Comparison of ENCODE assay signal across 11 cellular contexts in genomic region chr4:186946682-186947294, GRCh38.
DNase-seq lines count a peak whose midpoint lies in the region; ATAC-seq and TF ChIP-seq lines count a peak whose summit lies in the region.
"Had no signal": no experiment of that assay in that cellular context is flagged by ENCODE, and none has a peak within 500 bp of the region (broad histone marks: within the 10 kb centered on the region; RNA-seq: fewer than 3 reads in every experiment).

No MANE protein-coding gene starts in this region.

- ATAC-seq in stimulated activated naive B cell treated with anti-CD40 and anti-IgM and Interleukin-4, amounts not matched to agents 10 μg/mL and 1 μg/mL and 100 μg/mL, for 72 hours (replicated peaks) = no peak

- H3K27me3 Mint-ChIP-seq in activated naive CD4-positive, alpha-beta T cell treated with anti-CD3 and anti-CD28 coated beads for 36 hours (ENCODE audit: low read depth) = no peaks in the 10 kb centered on the region
- no peaks in the 10 kb centered on the region for H3K27me3 Mint-ChIP-seq in stimulated activated naive B cell treated with anti-CD40 and anti-IgM and Interleukin-4, amounts not matched to agents 10 μg/mL and 1 μg/mL and 100 μg/mL, for 72 hours
- no peaks in the 10 kb centered on the region for H3K27me3 Mint-ChIP-seq in activated naive CD8-positive, alpha-beta T cell treated with anti-CD3 and anti-CD28 coated beads for 36 hours

- H3K4me3 Mint-ChIP-seq in activated naive CD4-positive, alpha-beta T cell treated with anti-CD3 and anti-CD28 coated beads for 36 hours = no peak overlapping the region
- no peak overlapping the region for H3K4me3 Mint-ChIP-seq in stimulated activated naive B cell treated with anti-CD40 and anti-IgM and Interleukin-4, amounts not matched to agents 10 μg/mL and 1 μg/mL and 100 μg/mL, for 72 hours
- no peak overlapping the region for H3K4me3 Mint-ChIP-seq in activated naive CD8-positive, alpha-beta T cell treated with anti-CD3 and anti-CD28 coated beads for 36 hours

- no peaks in the 10 kb centered on the region for H3K4me1 Mint-ChIP-seq in activated naive CD4-positive, alpha-beta T cell treated with anti-CD3 and anti-CD28 coated beads for 36 hours (ENCODE audit: low read depth)
- H3K4me1 Mint-ChIP-seq in stimulated activated naive B cell treated with anti-CD40 and anti-IgM and Interleukin-4, amounts not matched to agents 10 μg/mL and 1 μg/mL and 100 μg/mL, for 72 hours = no peaks in the 10 kb centered on the region
- no peaks in the 10 kb centered on the region for H3K4me1 Mint-ChIP-seq in activated naive CD8-positive, alpha-beta T cell treated with anti-CD3 and anti-CD28 coated beads for 36 hours

- no peaks in the 10 kb centered on the region for H3K27me3 ChIP-seq in kidney epithelial cell (ENCODE audit: control insufficient read depth, insufficient read depth, low read length)
- H3K27me3 ChIP-seq: spleen had no signal

- no peak for DNase-seq in AG09309 (ENCODE audit: low read depth)
- DNase-seq in HT1080 (ENCODE audit: low read depth) = peak; percentile 43
- DNase-seq in SW480 (ENCODE audit: low spot score) = peak; percentile 42
- DNase-seq in kidney epithelial cell (ENCODE audit: low read depth) = no peak
- DNase-seq in activated naive CD4-positive, alpha-beta T cell treated with anti-CD3 and anti-CD28 coated beads for 36 hours = no peak
- no peak for DNase-seq in stimulated activated naive B cell treated with anti-CD40 and anti-IgM and Interleukin-4, amounts not matched to agents 10 μg/mL and 1 μg/mL and 100 μg/mL, for 72 hours
- DNase-seq in NCI-H2196 (lab: John Stamatoyannopoulos, UW; ENCODE audit: unreplicated experiment) = no peak
- no peak for DNase-seq in activated naive CD8-positive, alpha-beta T cell treated with anti-CD3 and anti-CD28 coated beads for 36 hours
- DNase-seq: amygdala, spleen had no signal

- H3K4me3 ChIP-seq in AG09309 (ENCODE audit: control insufficient read depth, low read depth, low read length) (no peak overlapping the region), kidney epithelial cell (ENCODE audit: low read depth, low read length) (no peak overlapping the region)
- H3K4me3 ChIP-seq: spleen, thoracic aorta had no signal

- H3K36me3 ChIP-seq in kidney epithelial cell (ENCODE audit: control insufficient read depth, insufficient read depth, low read length) = no peaks in the 10 kb centered on the region
- H3K36me3 ChIP-seq: spleen, thoracic aorta had no signal

- peaks cover 7% of the 10 kb centered on the region for H3K9me3 Mint-ChIP-seq in activated naive CD4-positive, alpha-beta T cell treated with anti-CD3 and anti-CD28 coated beads for 36 hours
- H3K9me3 Mint-ChIP-seq in stimulated activated naive B cell treated with anti-CD40 and anti-IgM and Interleukin-4, amounts not matched to agents 10 μg/mL and 1 μg/mL and 100 μg/mL, for 72 hours = peaks cover 4 to 5% of the 10 kb centered on the region in 2 donors
- no peaks in the 10 kb centered on the region for H3K9me3 Mint-ChIP-seq in activated naive CD8-positive, alpha-beta T cell treated with anti-CD3 and anti-CD28 coated beads for 36 hours

- peak; percentile 21 for TF ChIP-seq CTCF in AG09309 (IDR thresholded peaks at IDR 0.05; ENCODE audit: control insufficient read depth, insufficient read depth, low read depth, low read length, missing control alignments)
- peak; percentile 70 for TF ChIP-seq CTCF in kidney epithelial cell (IDR thresholded peaks at IDR 0.05; ENCODE audit: insufficient read depth, low read length, poor library complexity, severe bottlenecking)

- H3K27ac Mint-ChIP-seq in activated naive CD4-positive, alpha-beta T cell treated with anti-CD3 and anti-CD28 coated beads for 36 hours = no peak overlapping the region
- no peak overlapping the region for H3K27ac Mint-ChIP-seq in stimulated activated naive B cell treated with anti-CD40 and anti-IgM and Interleukin-4, amounts not matched to agents 10 μg/mL and 1 μg/mL and 100 μg/mL, for 72 hours
- H3K27ac Mint-ChIP-seq in activated naive CD8-positive, alpha-beta T cell treated with anti-CD3 and anti-CD28 coated beads for 36 hours = no peak overlapping the region

- no peaks in the 10 kb centered on the region for H3K36me3 Mint-ChIP-seq in activated naive CD4-positive, alpha-beta T cell treated with anti-CD3 and anti-CD28 coated beads for 36 hours (ENCODE audit: low read depth)
- no peaks in the 10 kb centered on the region for H3K36me3 Mint-ChIP-seq in stimulated activated naive B cell treated with anti-CD40 and anti-IgM and Interleukin-4, amounts not matched to agents 10 μg/mL and 1 μg/mL and 100 μg/mL, for 72 hours
- H3K36me3 Mint-ChIP-seq in activated naive CD8-positive, alpha-beta T cell treated with anti-CD3 and anti-CD28 coated beads for 36 hours = no peaks in the 10 kb centered on the region

- CTCF ChIA-PET in activated naive CD4-positive, alpha-beta T cell treated with anti-CD3 and anti-CD28 coated beads for 36 hours (lab: Charles Lee) = no interaction called here

- intact Hi-C loops in activated naive CD4-positive, alpha-beta T cell treated with anti-CD3 and anti-CD28 coated beads for 36 hours (cut with micrococcal nuclease) = no loop called here

Comparison
In these comparisons a context has a peak if more than half of its experiments do, and no peak if none do; other contexts are left out.
1. DNase-seq: peak in HT1080 (single experiment) and SW480 (single experiment); none in AG09309 (single experiment), kidney epithelial cell (single experiment), activated naive CD4-positive, alpha-beta T cell treated with anti-CD3 and anti-CD28 coated beads for 36 hours (single experiment), stimulated activated naive B cell treated with anti-CD40 and anti-IgM and Interleukin-4, amounts not matched to agents 10 μg/mL and 1 μg/mL and 100 μg/mL, for 72 hours (single experiment), NCI-H2196 (single experiment) and activated naive CD8-positive, alpha-beta T cell treated with anti-CD3 and anti-CD28 coated beads for 36 hours (single experiment).